22 cellular contexts compared by ENCODE assay signal in the genomic region with DNA sequence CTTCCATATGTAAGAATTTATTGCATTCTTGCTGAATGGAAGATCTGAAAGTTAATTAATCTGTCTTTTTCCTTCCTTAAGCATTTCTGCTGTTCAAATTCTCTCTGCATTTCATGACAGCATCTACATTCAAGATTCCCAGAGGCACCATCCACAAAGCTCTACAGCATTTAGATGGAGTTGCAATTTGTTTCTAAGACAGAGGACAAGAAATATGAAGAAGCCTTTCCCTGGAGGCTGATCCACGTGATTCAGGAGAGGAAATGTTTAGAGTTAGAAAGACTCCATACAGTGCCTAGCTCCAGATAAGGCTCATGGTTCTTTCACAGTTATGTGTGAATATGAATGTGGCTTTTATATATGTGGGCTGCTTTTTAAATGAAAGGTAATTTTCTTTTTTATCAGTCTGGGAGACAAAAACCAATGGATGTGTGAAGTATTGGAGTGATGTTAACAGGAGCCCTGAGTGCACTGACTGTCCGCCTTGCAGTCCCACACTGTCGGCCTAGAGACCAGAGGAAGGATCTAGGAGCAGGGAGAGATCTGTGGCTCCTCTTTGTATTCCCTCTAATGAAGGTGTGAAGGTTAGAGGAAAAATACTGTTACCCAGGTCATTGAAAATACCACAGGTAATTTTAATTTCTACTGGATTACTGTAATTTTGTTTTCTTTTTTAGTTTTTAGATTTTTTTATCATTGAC.
"Had no signal": no experiment of that assay in that cellular context is flagged by ENCODE, and none has a peak within 500 bp of the region (broad histone marks: within the 10 kb centered on the region; RNA-seq: fewer than 3 reads in every experiment).

No MANE protein-coding gene starts in this region.

- H3K27ac ChIP-seq: colonic mucosa, dorsolateral prefrontal cortex, esophagus muscularis mucosa, gastroesophageal sphincter, right atrium auricular region, spleen, thoracic aorta had no signal

- DNase-seq: activated CD4-positive, alpha-beta T cell treated with anti-CD3 and anti-CD28 coated beads for 36 hours; activated CD4-positive, alpha-beta T cell treated with anti-CD3 and anti-CD28 coated beads, Interleukin-2, amount 50 U/mL, for 4 hours; activated naive CD4-positive, alpha-beta T cell treated with Interleukin-2 at 50 U/mL for 16 hours; activated naive CD8-positive, alpha-beta T cell treated with anti-CD3 and anti-CD28 coated beads for 36 hours; activated T-cell treated with anti-CD3 and anti-CD28 coated beads, Interleukin-2, amount 50 U/mL, for 48 hours; colonic mucosa; dorsolateral prefrontal cortex; effector memory CD8-positive, alpha-beta T cell; head of caudate nucleus; hypothalamus; left cardiac atrium; nephron progenitor cell; spleen; stimulated activated CD4-positive, alpha-beta T cell treated with anti-CD3 and anti-CD28 coated beads, Interleukin-4, amount 100 ng/mL, for 1 hour; stimulated activated naive CD4-positive, alpha-beta T cell had no signal

- H3K27me3 ChIP-seq: colonic mucosa, dorsolateral prefrontal cortex, esophagus muscularis mucosa, gastroesophageal sphincter, right atrium auricular region, spleen had no signal

- ATAC-seq: activated CD4-positive, alpha-beta T cell treated with anti-CD3 and anti-CD28 coated beads for 36 hours; effector memory CD8-positive, alpha-beta T cell; gastroesophageal sphincter; left cardiac atrium had no signal

- H3K4me3 Mint-ChIP-seq: activated CD4-positive, alpha-beta T cell treated with anti-CD3 and anti-CD28 coated beads for 36 hours; activated naive CD8-positive, alpha-beta T cell treated with anti-CD3 and anti-CD28 coated beads for 36 hours; effector memory CD8-positive, alpha-beta T cell; memory B cell; nephron progenitor cell; type B pancreatic cell had no signal

- H3K4me1 ChIP-seq: colonic mucosa, esophagus muscularis mucosa, gastroesophageal sphincter, right atrium auricular region, spleen had no signal

- H3K27ac Mint-ChIP-seq: activated CD4-positive, alpha-beta T cell treated with anti-CD3 and anti-CD28 coated beads for 36 hours; activated naive CD8-positive, alpha-beta T cell treated with anti-CD3 and anti-CD28 coated beads for 36 hours; effector memory CD8-positive, alpha-beta T cell; memory B cell; nephron progenitor cell; progenitor cell of endocrine pancreas; type B pancreatic cell had no signal

- H3K9me3 Mint-ChIP-seq: activated naive CD8-positive, alpha-beta T cell treated with anti-CD3 and anti-CD28 coated beads for 36 hours; effector memory CD8-positive, alpha-beta T cell; memory B cell; nephron progenitor cell; type B pancreatic cell had no signal

- H3K36me3 Mint-ChIP-seq: activated naive CD8-positive, alpha-beta T cell treated with anti-CD3 and anti-CD28 coated beads for 36 hours; memory B cell; type B pancreatic cell had no signal

- H3K36me3 ChIP-seq: colonic mucosa, esophagus muscularis mucosa, gastroesophageal sphincter, right atrium auricular region, spleen, thoracic aorta had no signal

- H3K4me3 ChIP-seq: colonic mucosa, dorsolateral prefrontal cortex, esophagus muscularis mucosa, gastroesophageal sphincter, right atrium auricular region, spleen, thoracic aorta had no signal

- H3K4me1 Mint-ChIP-seq: activated CD4-positive, alpha-beta T cell treated with anti-CD3 and anti-CD28 coated beads for 36 hours; nephron progenitor cell had no signal

- H3K27me3 Mint-ChIP-seq: activated CD4-positive, alpha-beta T cell treated with anti-CD3 and anti-CD28 coated beads for 36 hours; activated naive CD8-positive, alpha-beta T cell treated with anti-CD3 and anti-CD28 coated beads for 36 hours; effector memory CD8-positive, alpha-beta T cell; memory B cell; progenitor cell of endocrine pancreas had no signal

- H3K9me3 ChIP-seq: colonic mucosa, esophagus muscularis mucosa, gastroesophageal sphincter, right atrium auricular region, spleen, thoracic aorta had no signal
